Comparison of ENCODE assay signal across 8 cellular contexts in the genomic region with DNA sequence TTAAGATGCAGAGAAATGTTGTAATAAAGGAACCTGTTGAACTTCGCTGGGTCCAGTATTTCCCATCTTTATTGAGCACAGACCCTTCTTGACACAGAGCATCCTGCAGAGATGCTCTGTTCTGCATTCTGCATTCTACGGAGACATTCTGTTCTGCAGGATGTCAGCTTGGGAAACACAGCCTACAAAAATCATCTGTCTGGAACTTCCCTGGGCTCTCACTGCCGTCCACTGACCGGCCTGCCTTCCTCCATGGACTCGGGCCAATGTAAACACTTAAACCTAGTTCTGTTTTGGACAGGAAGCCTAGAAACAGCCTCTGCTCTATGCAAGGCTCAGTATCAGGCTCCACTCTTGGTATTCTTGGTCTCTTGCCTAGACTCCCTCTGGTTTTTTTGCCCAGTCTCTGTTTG.
DNase-seq lines count a peak whose midpoint lies in the region; ATAC-seq and TF ChIP-seq lines count a peak whose summit lies in the region.

No MANE protein-coding gene starts in this region.

- H3K36me3 ChIP-seq in right lobe of liver, result no peaks in the 10 kb centered on the region
- H3K36me3 ChIP-seq in transverse colon, result no peaks in the 10 kb centered on the region

- H3K4me3 ChIP-seq in cardiac fibroblast (replicated peaks in 1 of 2; ENCODE audit: low read depth in 2 of 2, low read length in 2 of 2) (no peak overlapping the region), right lobe of liver (no peak overlapping the region), transverse colon (no peak overlapping the region)

- TF ChIP-seq POLR2A in right lobe of liver (IDR thresholded peaks at IDR 0.05) (no peak), transverse colon (IDR thresholded peaks at IDR 0.05) (peak; percentile 21)

- TF ChIP-seq CTCF in cardiac fibroblast (IDR thresholded peaks at IDR 0.05; ENCODE audit: low read depth, low read length), result no peak
- no peak for TF ChIP-seq CTCF in right lobe of liver (IDR thresholded peaks at IDR 0.05)
- TF ChIP-seq CTCF in transverse colon (IDR thresholded peaks at IDR 0.05), result no peak

- WGBS in right lobe of liver (ENCODE audit: insufficient coverage, low coverage, low lambda C conversion rate, missing lambda C conversion rate), result 33% methylated on average over 5 of the region's 5 CpGs
- WGBS in transverse colon (ENCODE audit: low coverage in 1 of 2), 2 donors, result 16 to 33% methylated on average over 1 to 5 of the region's 5 CpGs

- H3K4me1 ChIP-seq in right lobe of liver, result peaks cover 0 to 10% (median 0%) of the 10 kb centered on the region in 4 donors
- peaks cover 42 to 90% (median 71%) of the 10 kb centered on the region in 4 donors for H3K4me1 ChIP-seq in transverse colon

- TF ChIP-seq EP300 in transverse colon (IDR thresholded peaks at IDR 0.05; ENCODE audit: low read depth), result peak; percentile 89

- H3K27me3 ChIP-seq in right lobe of liver (no peaks in the 10 kb centered on the region), transverse colon (no peaks in the 10 kb centered on the region)

- peak; percentile 85 to 88 (median 86) for ATAC-seq in right lobe of liver
- ATAC-seq in GM18520 (IDR thresholded peaks at IDR 0.05; ENCODE audit: unreplicated experiment), result no peak

- H3K9me3 ChIP-seq in right lobe of liver (no peaks in the 10 kb centered on the region), transverse colon (no peaks in the 10 kb centered on the region)

- intact Hi-C loops in right lobe of liver (cut with DNase I), result no loop called here
- intact Hi-C loops in transverse colon (cut with DNase I; ENCODE audit: low total_unique reads), result loop anchor here (5.0 kb wide), 2 partner anchors 69 to 91 kb away; a partner anchor contains a TSS

- in situ Hi-C loops in transverse colon (cut with MboI; ENCODE audit: low pct_ligation_motif_present in 1 of 4, low pct_unique_long_range_greater_than_20kb in 1 of 4, low sequenced_read_pairs in 3 of 4), result loop anchor here in 1 of 4 donors (10.0 kb wide), 1 partner anchor 93 kb away; a partner anchor contains a TSS

- DNase-seq in M059J (ENCODE audit: low read depth) (peak; percentile 82), cardiac fibroblast (ENCODE audit: low read depth in 2 of 2) (peak; percentile 95 to 98), right lobe of liver (peak in 2 of 3 donors; percentile 46 to 70), transverse colon (peak; percentile 75), NCI-H146 (lab: John Stamatoyannopoulos, UW) (no peak), cerebellar cortex (ENCODE audit: low spot score) (no peak)
- no peak for DNase-seq in activated naive CD4-positive, alpha-beta T cell (lab: John Stamatoyannopoulos, UW)

- no peak overlapping the region for H3K27ac ChIP-seq in right lobe of liver
- H3K27ac ChIP-seq in transverse colon, result peak overlapping the region; percentile 83 to 91 (median 88)

Comparison
In these comparisons a context has a peak if more than half of its experiments do, and no peak if none do; other contexts are left out.
1. DNase-seq: peak in M059J (single experiment), cardiac fibroblast (2 of 2), right lobe of liver (2 of 3) and transverse colon (single experiment); none in NCI-H146 (single experiment), activated naive CD4-positive, alpha-beta T cell (0 of 4) and cerebellar cortex (single experiment).
2. H3K27ac ChIP-seq: peak in transverse colon (4 of 4); none in right lobe of liver (0 of 3).